2 cellular contexts compared by ENCODE assay signal in genomic region chr11:67023957-67024353, GRCh38.
TF ChIP-seq lines count a peak whose summit lies in the region.

No MANE protein-coding gene starts in this region.

TF ChIP-seq in HCT116, 20 proteins besides CTCF, POLR2A, EP300 and RAD21 (continued from another document):
- TF ChIP-seq, protein P1, sequence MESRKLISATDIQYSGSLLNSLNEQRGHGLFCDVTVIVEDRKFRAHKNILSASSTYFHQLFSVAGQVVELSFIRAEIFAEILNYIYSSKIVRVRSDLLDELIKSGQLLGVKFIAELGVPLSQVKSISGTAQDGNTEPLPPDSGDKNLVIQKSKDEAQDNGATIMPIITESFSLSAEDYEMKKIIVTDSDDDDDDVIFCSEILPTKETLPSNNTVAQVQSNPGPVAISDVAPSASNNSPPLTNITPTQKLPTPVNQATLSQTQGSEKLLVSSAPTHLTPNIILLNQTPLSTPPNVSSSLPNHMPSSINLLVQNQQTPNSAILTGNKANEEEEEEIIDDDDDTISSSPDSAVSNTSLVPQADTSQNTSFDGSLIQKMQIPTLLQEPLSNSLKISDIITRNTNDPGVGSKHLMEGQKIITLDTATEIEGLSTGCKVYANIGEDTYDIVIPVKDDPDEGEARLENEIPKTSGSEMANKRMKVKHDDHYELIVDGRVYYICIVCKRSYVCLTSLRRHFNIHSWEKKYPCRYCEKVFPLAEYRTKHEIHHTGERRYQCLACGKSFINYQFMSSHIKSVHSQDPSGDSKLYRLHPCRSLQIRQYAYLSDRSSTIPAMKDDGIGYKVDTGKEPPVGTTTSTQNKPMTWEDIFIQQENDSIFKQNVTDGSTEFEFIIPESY (IDR thresholded peaks at IDR 0.05; ENCODE audit: extremely low read depth, insufficient replicate concordance, low read length) = no peak
- no peak for TF ChIP-seq JUND (IDR thresholded peaks at IDR 0.05)
- TF ChIP-seq SRF (IDR thresholded peaks at IDR 0.05; ENCODE audit: low read depth) = no peak
- no peak for TF ChIP-seq TCF7L2 (IDR thresholded peaks at IDR 0.05; ENCODE audit: borderline replicate concordance, extremely low read depth, insufficient read depth, insufficient read length)
- TF ChIP-seq EGR1 (IDR thresholded peaks at IDR 0.05; ENCODE audit: low read depth) = no peak
- no peak for TF ChIP-seq REST (IDR thresholded peaks at IDR 0.05; ENCODE audit: low read depth)

TF ChIP-seq in WTC11, 78 proteins besides CTCF, POLR2A, EP300 and RAD21 (continued from another document):
- TF ChIP-seq GRHL2 (CRISPR knock-in tag; IDR thresholded peaks at IDR 0.05; ENCODE audit: insufficient replicate concordance, severe bottlenecking) (no peak), ZNF317 (CRISPR knock-in tag; IDR thresholded peaks at IDR 0.05; ENCODE audit: borderline replicate concordance, low read depth) (no peak), CBFB (CRISPR knock-in tag; IDR thresholded peaks at IDR 0.05; ENCODE audit: low read depth) (no peak), ZNF121 (CRISPR knock-in tag; IDR thresholded peaks at IDR 0.05) (no peak), CREB1 (CRISPR knock-in tag; IDR thresholded peaks at IDR 0.05) (no peak)
- TF ChIP-seq, protein P2, sequence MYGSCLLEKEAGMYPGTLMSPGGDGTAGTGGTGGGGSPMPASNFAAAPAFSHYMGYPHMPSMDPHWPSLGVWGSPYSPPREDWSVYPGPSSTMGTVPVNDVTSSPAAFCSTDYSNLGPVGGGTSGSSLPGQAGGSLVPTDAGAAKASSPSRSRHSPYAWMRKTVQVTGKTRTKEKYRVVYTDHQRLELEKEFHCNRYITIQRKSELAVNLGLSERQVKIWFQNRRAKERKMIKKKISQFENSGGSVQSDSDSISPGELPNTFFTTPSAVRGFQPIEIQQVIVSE (CRISPR knock-in tag; IDR thresholded peaks at IDR 0.05; ENCODE audit: borderline replicate concordance) = no peak
TF ChIP-seq in WTC11: peak in this region for 0.
